In genomic region chr19:7988307-7988706, GRCh38 we compare ENCODE assay signal across 16 cellular contexts. TPM values are rescaled to one million over a fixed set of nuclear protein-coding genes. Genes with fewer than 3 reads are reported as not detected.
DNase-seq lines count a peak whose midpoint lies in the region; ATAC-seq and TF ChIP-seq lines count a peak whose summit lies in the region.
"Had no signal": no experiment of that assay in that cellular context is flagged by ENCODE, and none has a peak within 500 bp of the region (broad histone marks: within the 10 kb centered on the region; RNA-seq: fewer than 3 reads in every experiment).

No MANE protein-coding gene starts in this region.

- H3K9me3 Mint-ChIP-seq in Calu3 (ENCODE audit: low read depth, unreplicated experiment) (no peaks in the 10 kb centered on the region), endodermal cell (no peaks in the 10 kb centered on the region)
- H3K9me3 Mint-ChIP-seq: activated T-cell treated with anti-CD3 and anti-CD28 coated beads, Interleukin-2, amount 50 U/mL, for 72 hours; memory B cell; T-helper 2 cell treated with Interferon-gamma antibody and Interleukin-4, amounts not matched to agents 5 μg/mL and 100 μg/mL, for 36 hours had no signal

- H3K9ac ChIP-seq in endodermal cell (ENCODE audit: extremely low read depth, low read length, poor library complexity, severe bottlenecking): no peak overlapping the region

- H3K4me3 Mint-ChIP-seq in Calu3 (ENCODE audit: low read depth, unreplicated experiment) (no peak overlapping the region), endodermal cell (no peak overlapping the region)
- H3K4me3 Mint-ChIP-seq: activated T-cell treated with anti-CD3 and anti-CD28 coated beads, Interleukin-2, amount 50 U/mL, for 72 hours; memory B cell; T-helper 2 cell treated with Interferon-gamma antibody and Interleukin-4, amounts not matched to agents 5 μg/mL and 100 μg/mL, for 36 hours had no signal

- CTCF ChIA-PET in Calu3 (lab: Charles Lee): no interaction called here

- H3K36me3 ChIP-seq in endodermal cell (ENCODE audit: control insufficient read depth, insufficient read depth, low read length): peaks cover 87% of the 10 kb centered on the region
- peaks cover 60% of the 10 kb centered on the region for H3K36me3 ChIP-seq in osteoblast (ENCODE audit: insufficient read depth, low read length)

- TF ChIP-seq CTCF in Calu3 (IDR thresholded peaks at IDR 0.05; ENCODE audit: unreplicated experiment): no peak
- no peak for TF ChIP-seq CTCF in endodermal cell (conservative IDR thresholded peaks at IDR 0.05)
- no peak for TF ChIP-seq CTCF in osteoblast (IDR thresholded peaks at IDR 0.05; ENCODE audit: extremely low read depth, low read depth, low read length)

- H3K27ac Mint-ChIP-seq in Calu3 (ENCODE audit: unreplicated experiment): peak overlapping the region; percentile 37
- H3K27ac Mint-ChIP-seq in endodermal cell: peak overlapping the region; percentile 87
- H3K27ac Mint-ChIP-seq: activated T-cell treated with anti-CD3 and anti-CD28 coated beads, Interleukin-2, amount 50 U/mL, for 72 hours; memory B cell; T-helper 2 cell treated with Interferon-gamma antibody and Interleukin-4, amounts not matched to agents 5 μg/mL and 100 μg/mL, for 36 hours had no signal

- no TSS peak for BruUV-seq in Calu3 (replicated peaks; lab: Mats Ljungman, UMichigan)

- H3K27me3 Mint-ChIP-seq in Calu3 (ENCODE audit: unreplicated experiment) (no peaks in the 10 kb centered on the region), endodermal cell (ENCODE audit: insufficient read depth) (no peaks in the 10 kb centered on the region)
- H3K27me3 Mint-ChIP-seq: memory B cell had no signal

- H3K27me3 ChIP-seq in endodermal cell (ENCODE audit: control insufficient read depth, insufficient read depth, low read length, poor library complexity, severe bottlenecking) (no peaks in the 10 kb centered on the region), osteoblast (ENCODE audit: insufficient read depth, low read length) (no peaks in the 10 kb centered on the region)

- H3K27ac ChIP-seq in endodermal cell (ENCODE audit: low read depth, low read length) (no peak overlapping the region), osteoblast (ENCODE audit: low read depth, low read length) (no peak overlapping the region)

- no peak overlapping the region for H3K4me2 ChIP-seq in osteoblast (ENCODE audit: insufficient read depth, low read length)

- H4K20me1 ChIP-seq in osteoblast (ENCODE audit: insufficient read depth, low read length): peaks cover 75% of the 10 kb centered on the region

- peaks cover 18% of the 10 kb centered on the region for H3K4me1 Mint-ChIP-seq in Calu3 (ENCODE audit: low read depth, unreplicated experiment)
- H3K4me1 Mint-ChIP-seq in endodermal cell: peaks cover 14% of the 10 kb centered on the region

- WGBS in endodermal cell (ENCODE audit: insufficient coverage in 1 of 2, insufficient read length in 1 of 2), 2 experiments: 87 to 95% methylated on average over 5 of the region's 5 CpGs

- H3K79me2 ChIP-seq in osteoblast (ENCODE audit: insufficient read depth, low read length): peaks cover 90% of the 10 kb centered on the region

- H2AFZ ChIP-seq in osteoblast (ENCODE audit: low read length): no peak overlapping the region

- intact Hi-C loops in Calu3 (cut with micrococcal nuclease; ENCODE audit: unreplicated experiment): no loop called here

- H3K9me3 ChIP-seq in endodermal cell (ENCODE audit: control insufficient read depth, low read length): no peaks in the 10 kb centered on the region
- H3K9me3 ChIP-seq in osteoblast (ENCODE audit: low read depth, low read length): no peaks in the 10 kb centered on the region

- ATAC-seq in stimulated activated naive CD8-positive, alpha-beta T cell treated with anti-CD3 and anti-CD28 coated beads, Interleukin-15, Interleukin-2, amounts not matched to agents 100 U/mL and 50 U/mL, for 24 hours: no peak
- ATAC-seq in GM19397 (IDR thresholded peaks at IDR 0.05; ENCODE audit: unreplicated experiment): no peak
- ATAC-seq: activated T-cell treated with anti-CD3 and anti-CD28 coated beads, Interleukin-2, amount 50 U/mL, for 72 hours had no signal

- H3K4me3 ChIP-seq in endodermal cell (ENCODE audit: low read length): no peak overlapping the region
- no peak overlapping the region for H3K4me3 ChIP-seq in osteoblast (ENCODE audit: insufficient read depth, low read length)

- H3K36me3 Mint-ChIP-seq in Calu3 (ENCODE audit: insufficient read depth, unreplicated experiment): peaks cover 24% of the 10 kb centered on the region
- peaks cover 71% of the 10 kb centered on the region for H3K36me3 Mint-ChIP-seq in endodermal cell (ENCODE audit: low read depth)

- DNase-seq in Calu3 (no peak), M059J (ENCODE audit: low read depth) (peak; percentile 62), endodermal cell (no peak), osteoblast (ENCODE audit: insufficient read length, low spot score, missing footprints) (peak; percentile 17), NAMALWA (ENCODE audit: low spot score) (no peak)
- no peak for DNase-seq in stimulated activated naive CD8-positive, alpha-beta T cell treated with anti-CD3 and anti-CD28 coated beads, Interleukin-15, Interleukin-2, amounts not matched to agents 100 U/mL and 50 U/mL, for 24 hours
- DNase-seq in stimulated activated CD8-positive, alpha-beta memory T cell treated with anti-CD3 and anti-CD28 coated beads, Interleukin-4, amount 100 ng/mL, for 48 hours: no peak
- DNase-seq: activated CD4-positive, alpha-beta T cell treated with anti-CD3 and anti-CD28 coated beads for 48 hours; activated T-cell treated with anti-CD3 and anti-CD28 coated beads, Interleukin-2, amount 50 U/mL, for 72 hours; dermis blood vessel endothelial cell; DMS79 treated with DMSO at 0.1 percent for 48 hours; NCI-H1105; NCI-H446 had no signal

- H3K4me1 ChIP-seq in endodermal cell (ENCODE audit: control insufficient read depth, insufficient read depth, low read length) (peaks cover 12% of the 10 kb centered on the region), osteoblast (ENCODE audit: insufficient read depth, low read length) (peaks cover 16% of the 10 kb centered on the region)

RNA-seq across cellular contexts. Expression of gene ELAVL1, which starts 17.1 kb away (rescaled TPM):
- total RNA-seq in Calu3 (2022) (81.2 and 84.9 TPM in 2 replicates), endodermal cell (100 to 1,000 TPM; 123 to 149 TPM), osteoblast (23.0 and 25.7 TPM in 2 replicates)
- total RNA-seq in M059J (2014; rRNA removed; shearing (Covaris generic)): 57.5 and 75.3 TPM in 2 replicates
- 151 TPM for polyA plus RNA-seq in endodermal cell (2013, experiment 1 of 2)
- polyA plus RNA-seq in endodermal cell (2013, experiment 2 of 2): 138 TPM

RNA-seq across cellular contexts. Expression of gene TIMM44, which starts 44.8 kb away (rescaled TPM):
- 55.0 and 57.8 TPM in 2 replicates for total RNA-seq in Calu3 (2022)
- 41.4 and 57.6 TPM in 2 replicates for total RNA-seq in M059J (2014; rRNA removed; shearing (Covaris generic))
- 10 to 100 TPM; 78.1 to 80.0 TPM for total RNA-seq in endodermal cell
- 50.1 TPM for polyA plus RNA-seq in endodermal cell (2013, experiment 1 of 2)
- polyA plus RNA-seq in endodermal cell (2013, experiment 2 of 2): 44.7 TPM
- total RNA-seq in osteoblast: 52.5 and 55.4 TPM in 2 replicates

Comparison
In these comparisons a context has a peak if more than half of its experiments do, and no peak if none do; other contexts are left out.
1. DNase-seq: peak in M059J (single experiment) and osteoblast (single experiment); none in Calu3 (single experiment), endodermal cell (single experiment), stimulated activated naive CD8-positive, alpha-beta T cell treated with anti-CD3 and anti-CD28 coated beads, Interleukin-15, Interleukin-2, amounts not matched to agents 100 U/mL and 50 U/mL, for 24 hours (single experiment), stimulated activated CD8-positive, alpha-beta memory T cell treated with anti-CD3 and anti-CD28 coated beads, Interleukin-4, amount 100 ng/mL, for 48 hours (single experiment) and NAMALWA (single experiment).